9 cellular contexts compared by ENCODE assay signal in genomic region chr6:170178561-170179477, GRCh38.
DNase-seq lines count a peak whose midpoint lies in the region; ATAC-seq and TF ChIP-seq lines count a peak whose summit lies in the region.
"Had no signal": no experiment of that assay in that cellular context is flagged by ENCODE, and none has a peak within 500 bp of the region (broad histone marks: within the 10 kb centered on the region; RNA-seq: fewer than 3 reads in every experiment).

No MANE protein-coding gene starts in this region.

- H3K36me3 Mint-ChIP-seq in MCF 10A (ENCODE audit: insufficient read depth, unreplicated experiment): peaks cover 10% of the 10 kb centered on the region

- CTCF ChIA-PET in MCF 10A (lab: Yijun Ruan, JAX): interaction anchor here (1.4 kb wide), 1 partner anchor 114 kb away, joined by 4 read pairs; no protein-coding TSS in a partner anchor

- peak overlapping the region; percentile 20 for H3K4me3 Mint-ChIP-seq in MCF 10A (ENCODE audit: unreplicated experiment)
- H3K4me3 Mint-ChIP-seq: dendritic cell treated with granulocyte-macrophage colony-stimulating factor and Interleukin-4, amounts not matched to agents 40 ng/mL and 50 ng/mL, for 4 days had no signal

- H3K4me3 ChIP-seq in AG10803 (ENCODE audit: low read length) (no peak overlapping the region), thyroid gland (replicated peaks in 1 of 3) (no peak overlapping the region), gastroesophageal sphincter (no peak overlapping the region)

- peak overlapping the region; percentile 83 for H3K27ac Mint-ChIP-seq in MCF 10A (ENCODE audit: low read depth, unreplicated experiment)
- H3K27ac Mint-ChIP-seq: dendritic cell treated with granulocyte-macrophage colony-stimulating factor and Interleukin-4, amounts not matched to agents 40 ng/mL and 50 ng/mL, for 4 days had no signal

- ATAC-seq in HG03175 (IDR thresholded peaks at IDR 0.05; ENCODE audit: unreplicated experiment) (no peak), HG03045 (IDR thresholded peaks at IDR 0.05; ENCODE audit: unreplicated experiment) (no peak), gastroesophageal sphincter (no peak)

- DNase-seq in AG10803 (ENCODE audit: low read depth) (peak; percentile 89), NCI-H1092 (lab: John Stamatoyannopoulos, UW) (peak; percentile 96), MCF 10A (ENCODE audit: unreplicated experiment) (peak; percentile 97), mesenteric fat pad (ENCODE audit: low spot score) (peak; percentile 83), thyroid gland (no peak)

- intact Hi-C loops in MCF 10A (cut with micrococcal nuclease): loop anchor here (1.0 to 10.0 kb wide), 3 partner anchors 47 to 336 kb away; partner anchors contain the start of gene DLL1
- intact Hi-C loops in thyroid gland (cut with DNase I): no loop called here

- H3K9me3 Mint-ChIP-seq in MCF 10A (ENCODE audit: unreplicated experiment): peaks cover 8% of the 10 kb centered on the region

- no peaks in the 10 kb centered on the region for H3K9me3 ChIP-seq in thyroid gland
- no peaks in the 10 kb centered on the region for H3K9me3 ChIP-seq in gastroesophageal sphincter

- H3K27me3 ChIP-seq in thyroid gland: no peaks in the 10 kb centered on the region
- peaks cover 11% of the 10 kb centered on the region for H3K27me3 ChIP-seq in gastroesophageal sphincter

- no peaks in the 10 kb centered on the region for H3K4me1 ChIP-seq in thyroid gland
- no peaks in the 10 kb centered on the region for H3K4me1 ChIP-seq in gastroesophageal sphincter

- POLR2A ChIA-PET in MCF 10A (lab: Yijun Ruan, JAX): interaction anchor here (0.7 to 3.9 kb wide), 6 partner anchors 46 to 156 kb away, joined by 3 to 43 read pairs (median 4); no protein-coding TSS in a partner anchor

- H3K27ac ChIP-seq in thyroid gland: no peak overlapping the region
- no peak overlapping the region for H3K27ac ChIP-seq in gastroesophageal sphincter

- TF ChIP-seq CTCF in AG10803 (conservative IDR thresholded peaks at IDR 0.05; ENCODE audit: low read length) (no peak), MCF 10A (IDR thresholded peaks at IDR 0.05; ENCODE audit: unreplicated experiment) (no peak), thyroid gland (IDR thresholded peaks at IDR 0.05) (no peak), gastroesophageal sphincter (IDR thresholded peaks at IDR 0.05) (no peak)

- WGBS in thyroid gland, 2 donors: 85 to 88% methylated on average over 22 to 27 of the region's 30 CpGs
- 87 to 94% methylated on average over 9 to 16 of the region's 30 CpGs for WGBS in gastroesophageal sphincter (ENCODE audit: low coverage in 1 of 2), 2 donors

- no TSS peak for BruUV-seq in MCF 10A (replicated peaks; lab: Mats Ljungman, UMichigan)

- no peaks in the 10 kb centered on the region for H3K36me3 ChIP-seq in thyroid gland
- H3K36me3 ChIP-seq in gastroesophageal sphincter: no peaks in the 10 kb centered on the region

- no peak for TF ChIP-seq EP300 in gastroesophageal sphincter (IDR thresholded peaks at IDR 0.05)

- H3K27me3 Mint-ChIP-seq in MCF 10A (ENCODE audit: insufficient read depth, unreplicated experiment): peaks cover 22% of the 10 kb centered on the region

- H3K4me1 Mint-ChIP-seq in MCF 10A (ENCODE audit: insufficient read depth, unreplicated experiment): peaks cover 13% of the 10 kb centered on the region

- TF ChIP-seq POLR2A in thyroid gland (IDR thresholded peaks at IDR 0.05): no peak
- TF ChIP-seq POLR2A in gastroesophageal sphincter (IDR thresholded peaks at IDR 0.05): no peak

Comparison
In these comparisons a context has a peak if more than half of its experiments do, and no peak if none do; other contexts are left out.
1. DNase-seq: peak in AG10803 (single experiment), NCI-H1092 (single experiment), MCF 10A (single experiment) and mesenteric fat pad (single experiment); none in thyroid gland (0 of 2).